8 cellular contexts compared by ENCODE assay signal in genomic region chr7:152025077-152025936, GRCh38.
DNase-seq lines count a peak whose midpoint lies in the region; ATAC-seq and TF ChIP-seq lines count a peak whose summit lies in the region.

Gene GALNT11 (plus strand): TSS chr7:152025674. CDS start chr7:152094228, 68,554 bp downstream.

- no peaks in the 10 kb centered on the region for H3K4me1 ChIP-seq in DOHH2 (ENCODE audit: control insufficient read depth, low read length)
- H3K4me1 ChIP-seq in neuron (ENCODE audit: insufficient read depth, low read length): peaks cover 5% of the 10 kb centered on the region

- H3K9me3 ChIP-seq in DOHH2 (ENCODE audit: control insufficient read depth, insufficient read depth, low read length) (0 out of 2 replicates have a peak, but pooled peaks cover 3% of the 10 kb centered on the region), neuron (ENCODE audit: low read length) (no peaks in the 10 kb centered on the region)

- H2AFZ ChIP-seq in neuron (ENCODE audit: low read depth, low read length): peak within 1 kb of the TSS; percentile 99

- H3K4me3 ChIP-seq in DOHH2 (ENCODE audit: low read length) (peak within 1 kb of the TSS; percentile 58), foreskin fibroblast (ENCODE audit: low read depth in 1 of 2, low read length in 2 of 2) (peak within 1 kb of the TSS; percentile 73 to 81), neuron (ENCODE audit: low read length) (peak within 1 kb of the TSS; percentile 80)

- no peaks in the 10 kb centered on the region for H4K20me1 ChIP-seq in DOHH2 (ENCODE audit: control insufficient read depth, insufficient read depth, low read depth, low read length)

- DNase-seq in SHP77 treated with DMSO at 0.1 percent for 48 hours (lab: John Stamatoyannopoulos, UW) (peak; percentile 28), foreskin fibroblast (peak; percentile 86 to 96), stromal cell of bone marrow (ENCODE audit: low read depth) (peak; percentile 72)
- DNase-seq in activated gamma-delta T cell treated with anti-CD3 and anti-CD28 coated beads, Interleukin-2, amount 50 U/mL, for 16 hours (ENCODE audit: low read depth): peak; percentile 77

- no peaks in the 10 kb centered on the region for H3K79me2 ChIP-seq in DOHH2 (ENCODE audit: control insufficient read depth, low read length)

- H3K27me3 ChIP-seq in DOHH2 (ENCODE audit: control insufficient read depth, low read length) (peaks cover 30% of the 10 kb centered on the region), neuron (ENCODE audit: insufficient read depth, low read length) (peaks cover 5% of the 10 kb centered on the region)

- H3K36me3 ChIP-seq in DOHH2 (ENCODE audit: control insufficient read depth, low read length) (no peaks in the 10 kb centered on the region), neuron (ENCODE audit: insufficient read depth, low read length) (peaks cover 8% of the 10 kb centered on the region)

- H3K9me2 ChIP-seq in DOHH2 (replicated peaks; ENCODE audit: control insufficient read depth, low read length): no peaks in the 10 kb centered on the region

- peak within 1 kb of the TSS; percentile 39 for H3K4me2 ChIP-seq in DOHH2 (ENCODE audit: low read length)

- peak; percentile 95 for ATAC-seq in GM21619 (IDR thresholded peaks at IDR 0.05; ENCODE audit: unreplicated experiment)

- no peak within 1 kb of the TSS for H3K27ac ChIP-seq in DOHH2 (ENCODE audit: low read depth, low read length)

- TF ChIP-seq EP300 in Ishikawa (IDR thresholded peaks at IDR 0.05; ENCODE audit: borderline replicate concordance): peak; percentile 32; the same call in 1 of the 2 replicates

- TF ChIP-seq CTCF in DOHH2 (IDR thresholded peaks at IDR 0.05; ENCODE audit: low read depth, low read length, poor library complexity, severe bottlenecking) (no peak), foreskin fibroblast (IDR thresholded peaks at IDR 0.05; ENCODE audit: low read depth, low read length) (no peak)

- no peaks in the 10 kb centered on the region for H3F3A ChIP-seq in DOHH2 (ENCODE audit: control insufficient read depth, insufficient read depth)

- no peak; the same call in 1 of the 2 replicates for TF ChIP-seq RAD21 in Ishikawa (IDR thresholded peaks at IDR 0.05; ENCODE audit: low read depth)

TF ChIP-seq in Ishikawa, 13 proteins besides CTCF, POLR2A, EP300 and RAD21:
- TF ChIP-seq REST (IDR thresholded peaks at IDR 0.05; ENCODE audit: low read depth) (no peak), USF1 (IDR thresholded peaks at IDR 0.05) (peak; percentile 70), ZBTB7A (IDR thresholded peaks at IDR 0.05; ENCODE audit: low read depth) (peak; percentile 46; the same call in 1 of the 2 replicates), CREB1 (IDR thresholded peaks at IDR 0.05; ENCODE audit: low read depth) (peak; percentile 90), EGR1 (IDR thresholded peaks at IDR 0.05) (no peak), FOXM1 (IDR thresholded peaks at IDR 0.05; ENCODE audit: borderline replicate concordance, low read depth) (no peak), CEBPB (IDR thresholded peaks at IDR 0.05) (peak; percentile 61; the same call in 1 of the 2 replicates), TAF1 (IDR thresholded peaks at IDR 0.05; ENCODE audit: low read depth) (peak; percentile 61; the same call in 1 of the 2 replicates), YY1 (IDR thresholded peaks at IDR 0.05; ENCODE audit: low read depth) (peak; percentile 6; the same call in 1 of the 2 replicates), NFIC (IDR thresholded peaks at IDR 0.05) (no peak), TEAD4 (IDR thresholded peaks at IDR 0.05) (no peak), TCF12 (IDR thresholded peaks at IDR 0.05; ENCODE audit: low read depth) (no peak), MAX (IDR thresholded peaks at IDR 0.05) (no peak; the same call in none of the 2 replicates)

Comparison
In these comparisons a context has a peak if more than half of its experiments do, and no peak if none do; other contexts are left out.
1. DNase-seq: peak in every context shown above with its lines; median percentile 91 in foreskin fibroblast; 77 in activated gamma-delta T cell treated with anti-CD3 and anti-CD28 coated beads, Interleukin-2, amount 50 U/mL, for 16 hours; 72 in stromal cell of bone marrow; 28 in SHP77 treated with DMSO at 0.1 percent for 48 hours.